Comparison of ENCODE assay signal across 14 cellular contexts in genomic region chrX:107574054-107574683, GRCh38. TPM values are rescaled to one million over a fixed set of nuclear protein-coding genes. Genes with fewer than 3 reads are reported as not detected.
DNase-seq lines count a peak whose midpoint lies in the region; ATAC-seq and TF ChIP-seq lines count a peak whose summit lies in the region.
"Had no signal": no experiment of that assay in that cellular context is flagged by ENCODE, and none has a peak within 500 bp of the region (broad histone marks: within the 10 kb centered on the region; RNA-seq: fewer than 3 reads in every experiment).

No MANE protein-coding gene starts in this region.

- H3K36me3 ChIP-seq in RWPE2 (ENCODE audit: low read depth) (no peaks in the 10 kb centered on the region), smooth muscle cell (ENCODE audit: low read depth) (no peaks in the 10 kb centered on the region)
- H3K36me3 ChIP-seq: esophagus squamous epithelium had no signal

- H3K4me3 ChIP-seq in RWPE2 (ENCODE audit: severe bottlenecking) (no peak overlapping the region), smooth muscle cell (no peak overlapping the region)
- H3K4me3 ChIP-seq: esophagus squamous epithelium had no signal

- H3K27ac ChIP-seq in RWPE2 (ENCODE audit: poor library complexity, severe bottlenecking) (peak overlapping the region; percentile 53), smooth muscle cell (ENCODE audit: low read depth) (peak overlapping the region; percentile 95)

- no peaks in the 10 kb centered on the region for H3K27me3 ChIP-seq in RWPE2 (ENCODE audit: insufficient read depth, poor library complexity, severe bottlenecking)
- H3K27me3 ChIP-seq in smooth muscle cell (ENCODE audit: low read depth): no peaks in the 10 kb centered on the region
- H3K27me3 ChIP-seq: esophagus squamous epithelium had no signal

- H3K79me2 ChIP-seq in smooth muscle cell (ENCODE audit: low read depth): no peaks in the 10 kb centered on the region

- no peaks in the 10 kb centered on the region for H3K9me3 ChIP-seq in RWPE2 (ENCODE audit: severe bottlenecking)
- no peaks in the 10 kb centered on the region for H3K9me3 ChIP-seq in smooth muscle cell (replicated peaks; ENCODE audit: low read depth)
- H3K9me3 ChIP-seq: esophagus squamous epithelium had no signal

- TF ChIP-seq CTCF in RWPE2 (IDR thresholded peaks at IDR 0.05; ENCODE audit: poor library complexity, severe bottlenecking) (no peak), smooth muscle cell (IDR thresholded peaks at IDR 0.05; ENCODE audit: borderline replicate concordance, insufficient read depth, poor library complexity, severe bottlenecking) (no peak), GM10266 (IDR thresholded peaks at IDR 0.05; ENCODE audit: control insufficient read depth, insufficient read depth, low read depth, missing control alignments) (no peak)

- H4K20me1 ChIP-seq in smooth muscle cell (ENCODE audit: low read depth): no peaks in the 10 kb centered on the region

- H3K9ac ChIP-seq in smooth muscle cell (ENCODE audit: low read depth): peak overlapping the region; percentile 68

- H3K4me2 ChIP-seq in smooth muscle cell: peak overlapping the region; percentile 62

- DNase-seq in SIG-M5 treated with dmso at 0.1 percent for 504 hours (lab: John Stamatoyannopoulos, UW; ENCODE audit: unreplicated experiment) (peak; percentile 28), SIG-M5 (lab: John Stamatoyannopoulos, UW) (no peak), RWPE2 (ENCODE audit: low spot score) (no peak), fibroblast of peridontal ligament (ENCODE audit: extremely low read depth) (peak; percentile 71), smooth muscle cell (lab: John Stamatoyannopoulos, UW; ENCODE audit: unreplicated experiment) (no peak), GM10266 (ENCODE audit: extremely low spot score) (no peak)
- DNase-seq in activated CD8-positive, alpha-beta memory T cell treated with anti-CD3 and anti-CD28 coated beads, Interleukin-2, amount 50 U/mL, for 4 hours: no peak
- DNase-seq: activated CD4-positive, CD25-positive, alpha-beta regulatory T cell treated with anti-CD3 and anti-CD28 coated beads, Interleukin-2, amount 50 U/mL, for 72 hours; DMS79; esophagus squamous epithelium; kidney; NCI-H1436; NCI-H774 had no signal

- 63% methylated on average over 3 of the region's 3 CpGs for WGBS in smooth muscle cell (ENCODE audit: low lambda C conversion rate)

- peaks cover 21% of the 10 kb centered on the region for H3K4me1 ChIP-seq in RWPE2 (ENCODE audit: insufficient read depth, poor library complexity, severe bottlenecking)
- peaks cover 5% of the 10 kb centered on the region for H3K4me1 ChIP-seq in smooth muscle cell (ENCODE audit: low read depth)

- H2AFZ ChIP-seq in smooth muscle cell (ENCODE audit: low read depth): no peak overlapping the region

- ATAC-seq in RWPE2 (ENCODE audit: low read depth) (peak; percentile 77), GM19328 (IDR thresholded peaks at IDR 0.05; ENCODE audit: unreplicated experiment) (no peak)

- peaks cover 17% of the 10 kb centered on the region for H3F3A ChIP-seq in smooth muscle cell (ENCODE audit: low read depth)

RNA-seq across cellular contexts. Expression of gene PRPS1, which starts 54.1 kb away (rescaled TPM):
- 60.5 and 74.5 TPM in 2 replicates for total RNA-seq in smooth muscle cell
- polyA plus RNA-seq in smooth muscle cell: 40.3 and 51.7 TPM in 2 replicates

Comparison
In these comparisons a context has a peak if more than half of its experiments do, and no peak if none do; other contexts are left out.
1. DNase-seq: peak in SIG-M5 treated with dmso at 0.1 percent for 504 hours (single experiment) and fibroblast of peridontal ligament (single experiment); none in SIG-M5 (single experiment), RWPE2 (single experiment), smooth muscle cell (single experiment), activated CD8-positive, alpha-beta memory T cell treated with anti-CD3 and anti-CD28 coated beads, Interleukin-2, amount 50 U/mL, for 4 hours (single experiment) and GM10266 (single experiment).